In genomic region chr6:43837501-43837900, GRCh38 we compare ENCODE assay signal across 20 cellular contexts.
"Had no signal": no experiment of that assay in that cellular context is flagged by ENCODE, and none has a peak within 500 bp of the region (broad histone marks: within the 10 kb centered on the region; RNA-seq: fewer than 3 reads in every experiment).

No MANE protein-coding gene starts in this region.

- H3K27me3 ChIP-seq: adrenal gland, sigmoid colon, stomach, tibial nerve had no signal

- H3K36me3 ChIP-seq: adrenal gland, sigmoid colon, stomach, tibial nerve had no signal

- H3K4me3 ChIP-seq: adrenal gland, coronary artery, dorsolateral prefrontal cortex, sigmoid colon, stomach, tibial nerve had no signal

- H3K9me3 ChIP-seq: adrenal gland, sigmoid colon, stomach, tibial nerve had no signal

- DNase-seq: activated CD4-positive, alpha-beta T cell treated with anti-CD3 and anti-CD28 coated beads for 4 hours; activated CD4-positive, alpha-beta T cell treated with anti-CD3 and anti-CD28 coated beads, Interleukin-2, amount 50 U/mL, for 48 hours; activated CD8-positive, alpha-beta memory T cell treated with anti-CD3 and anti-CD28 coated beads for 24 hours; activated effector memory CD4-positive, alpha-beta T cell treated with anti-CD3 and anti-CD28 coated beads, Interleukin-2, amount 50 U/mL, for 16 hours; activated naive CD8-positive, alpha-beta T cell treated with anti-CD3 and anti-CD28 coated beads for 36 hours; activated T-cell treated with anti-CD3 and anti-CD28 coated beads, Interleukin-2, amount 50 U/mL, for 1 hour; aorta; dorsolateral prefrontal cortex; effector memory CD4-positive, alpha-beta T cell; left cardiac atrium; midbrain; naive thymus-derived CD4-positive, alpha-beta T cell; sigmoid colon; stimulated activated CD4-positive, alpha-beta T cell treated with anti-CD3 and anti-CD28 coated beads, Interleukin-1b, Interleukin-23, amount 100 ng/mL, for 48 hours; stimulated activated naive B cell treated with anti-CD40 and anti-IgM and Interleukin-4, amounts not matched to agents 10 μg/mL and 1 μg/mL and 100 μg/mL, for 72 hours; stomach had no signal

- H3K4me1 ChIP-seq: sigmoid colon had no signal

- H3K27ac ChIP-seq: coronary artery, dorsolateral prefrontal cortex, sigmoid colon, tibial nerve, VCaP had no signal
